22 cellular contexts compared by ENCODE assay signal in genomic region chr3:160227389-160227788, GRCh38. TPM values are rescaled to one million over a fixed set of nuclear protein-coding genes. Genes with fewer than 3 reads are reported as not detected.
"Had no signal": no experiment of that assay in that cellular context is flagged by ENCODE, and none has a peak within 500 bp of the region (broad histone marks: within the 10 kb centered on the region; RNA-seq: fewer than 3 reads in every experiment).

No MANE protein-coding gene starts in this region.

- DNase-seq: activated CD4-positive, alpha-beta memory T cell treated with anti-CD3 and anti-CD28 coated beads, Interleukin-2, amount 10 ng/mL, durations not matched to agents 7 days and 5 days; activated CD4-positive, alpha-beta T cell treated with anti-CD3 and anti-CD28 coated beads for 36 hours; activated CD4-positive, alpha-beta T cell treated with anti-CD3 and anti-CD28 coated beads, Interleukin-2, amount 50 U/mL, for 1 hour; activated naive CD4-positive, alpha-beta T cell treated with anti-CD3 and anti-CD28 coated beads, Interleukin-2, amount 50 U/mL, for 16 hours; activated naive CD8-positive, alpha-beta T cell treated with anti-CD3 and anti-CD28 coated beads, Interleukin-2, amount 10 ng/mL, durations not matched to agents 7 days and 5 days; activated T-cell treated with anti-CD3 and anti-CD28 coated beads for 4 hours; activated T-cell treated with anti-CD3 and anti-CD28 coated beads, Interleukin-2, amount 50 U/mL, for 72 hours; adrenal gland; central memory CD4-positive, alpha-beta T cell; Kasumi-1; NCI-H1092; NCI-H1417 treated with DMSO at 0.1 percent for 48 hours; NCI-H1694 treated with DMSO at 0.1 percent for 48 hours; NCI-H2029 treated with DMSO at 0.1 percent for 48 hours; NCI-H345; NCI-H510A; NCI-H526 treated with DMSO at 0.1 percent for 48 hours; SIG-M5; T-helper 1 cell; WERI-Rb-1 had no signal

- H3K4me3 ChIP-seq: adrenal gland had no signal

- ATAC-seq: activated CD4-positive, alpha-beta T cell treated with anti-CD3 and anti-CD28 coated beads for 36 hours; activated T-cell treated with anti-CD3 and anti-CD28 coated beads, Interleukin-2, amount 50 U/mL, for 72 hours had no signal

- FAIRE-seq: bronchial epithelial cell had no signal

- H3K9me3 ChIP-seq: adrenal gland had no signal

- H3K36me3 ChIP-seq: adrenal gland, WERI-Rb-1 had no signal

- H3K27ac ChIP-seq: adrenal gland, WERI-Rb-1 had no signal

RNA-seq across cellular contexts. Expression of gene C3orf80, which starts 2.2 kb away (rescaled TPM):
- total RNA-seq: activated naive CD8-positive, alpha-beta T cell treated with anti-CD3 and anti-CD28 coated beads, Interleukin-2, amount 10 ng/mL, durations not matched to agents 7 days and 5 days; bronchial epithelial cell; OCI-LY7 had no signal
